In genomic region chr16:84725481-84726078, GRCh38 we compare ENCODE assay signal across 10 cellular contexts. TPM values are rescaled to one million over a fixed set of nuclear protein-coding genes. Genes with fewer than 3 reads are reported as not detected.
DNase-seq lines count a peak whose midpoint lies in the region; ATAC-seq and TF ChIP-seq lines count a peak whose summit lies in the region.
"Had no signal": no experiment of that assay in that cellular context is flagged by ENCODE, and none has a peak within 500 bp of the region (broad histone marks: within the 10 kb centered on the region; RNA-seq: fewer than 3 reads in every experiment).

No MANE protein-coding gene starts in this region.

- H3K4me1 Mint-ChIP-seq in chondrocyte (ENCODE audit: low read depth) = peaks cover 52% of the 10 kb centered on the region

- intact Hi-C loops in prostate gland (cut with DNase I) = loop anchor here (5.0 to 10.0 kb wide), 5 partner anchors 53 to 213 kb away; partner anchors contain the start of gene KLHL36

- no peak overlapping the region for H3K23ac ChIP-seq in trophoblast cell (ENCODE audit: low read length)

- no peaks in the 10 kb centered on the region for H3K9me2 ChIP-seq in Karpas-422 (replicated peaks; ENCODE audit: insufficient read depth, low read length)

- H3K36me3 Mint-ChIP-seq in chondrocyte (ENCODE audit: low read depth) = no peaks in the 10 kb centered on the region

- DNase-seq in NCI-H82 (lab: John Stamatoyannopoulos, UW) = peak; percentile 43
- no peak for DNase-seq in NCI-H82 treated with DMSO at 0.1 percent for 48 hours (lab: John Stamatoyannopoulos, UW; ENCODE audit: unreplicated experiment)
- no peak for DNase-seq in Karpas-422
- DNase-seq in chondrocyte (ENCODE audit: low spot score) = no peak
- DNase-seq in trophoblast cell = peak; percentile 75 to 88
- DNase-seq in prostate gland (ENCODE audit: low spot score) = no peak
- DNase-seq in NAMALWA (ENCODE audit: low spot score) = no peak

- H3K4me3 ChIP-seq in Karpas-422 (ENCODE audit: low read length) = peak overlapping the region; percentile 70; the same call in 1 of the 2 replicates
- no peak overlapping the region for H3K4me3 ChIP-seq in trophoblast cell (ENCODE audit: low read depth, low read length)
- H3K4me3 ChIP-seq in prostate gland = no peak overlapping the region
- H3K4me3 ChIP-seq: skin epidermis had no signal

- no peak overlapping the region for H3K18ac ChIP-seq in trophoblast cell (ENCODE audit: low read length)

- no peaks in the 10 kb centered on the region for H3K9me3 Mint-ChIP-seq in chondrocyte (ENCODE audit: low read depth)

- peak overlapping the region; percentile 30 for H3K27ac Mint-ChIP-seq in chondrocyte (ENCODE audit: unreplicated experiment)

- H2AFZ ChIP-seq in Karpas-422 (ENCODE audit: low read length) = no peak overlapping the region
- no peak overlapping the region for H2AFZ ChIP-seq in trophoblast cell (ENCODE audit: insufficient read depth, low read length, poor library complexity)

- no peak overlapping the region for H4K91ac ChIP-seq in trophoblast cell (ENCODE audit: low read depth, low read length)

- H4K12ac ChIP-seq in trophoblast cell (ENCODE audit: low read depth, low read length) = no peak overlapping the region

- no peaks in the 10 kb centered on the region for H3K27me3 Mint-ChIP-seq in chondrocyte (ENCODE audit: low read depth)

- H3K4ac ChIP-seq in trophoblast cell (ENCODE audit: low read depth, low read length) = no peak overlapping the region

- H3K4me1 ChIP-seq in Karpas-422 (ENCODE audit: low read length) (peaks cover 83% of the 10 kb centered on the region), trophoblast cell (ENCODE audit: control insufficient read depth in 1 of 2, insufficient read depth in 2 of 2, low read length in 2 of 2) (peaks cover 11 to 14% of the 10 kb centered on the region in 2 experiments), prostate gland (replicated peaks) (peaks cover 16% of the 10 kb centered on the region)

- no peaks in the 10 kb centered on the region for H3K27me3 ChIP-seq in Karpas-422 (ENCODE audit: low read length)
- no peaks in the 10 kb centered on the region for H3K27me3 ChIP-seq in trophoblast cell (ENCODE audit: insufficient read depth, low read length)
- no peaks in the 10 kb centered on the region for H3K27me3 ChIP-seq in prostate gland (replicated peaks; ENCODE audit: insufficient read depth)

- H3K9ac ChIP-seq in Karpas-422 (ENCODE audit: low read length) (peak overlapping the region; percentile 29; the same call in 1 of the 2 replicates), trophoblast cell (ENCODE audit: low read length) (no peak overlapping the region)

- H3K79me1 ChIP-seq in trophoblast cell (ENCODE audit: low read length) = peaks cover 11% of the 10 kb centered on the region

- no peak overlapping the region for H2BK12ac ChIP-seq in trophoblast cell (ENCODE audit: low read length)

- no CpG with 5 or more reads among the region's 9 CpGs for WGBS in trophoblast cell (ENCODE audit: extremely low coverage, insufficient coverage, insufficient read length)
- 46% methylated on average over 9 of the region's 9 CpGs for WGBS in prostate gland

- H4K20me1 ChIP-seq in Karpas-422 (ENCODE audit: insufficient read depth, low read depth, low read length) = peaks cover 28% of the 10 kb centered on the region; the same call in 1 of the 2 replicates

- TF ChIP-seq CTCF in chondrocyte (IDR thresholded peaks at IDR 0.05) (no peak), prostate gland (IDR thresholded peaks at IDR 0.05) (no peak)

- no peaks in the 10 kb centered on the region for H3K36me3 ChIP-seq in Karpas-422 (ENCODE audit: insufficient read depth, low read length)
- H3K36me3 ChIP-seq in trophoblast cell (ENCODE audit: control insufficient read depth in 1 of 2, insufficient read depth in 2 of 2, low read length in 2 of 2) = peaks cover 1 to 3% of the 10 kb centered on the region in 2 experiments
- no peaks in the 10 kb centered on the region for H3K36me3 ChIP-seq in prostate gland

- no peak overlapping the region for H2BK5ac ChIP-seq in trophoblast cell (ENCODE audit: low read depth, low read length, poor library complexity)

- H3K14ac ChIP-seq in trophoblast cell (ENCODE audit: low read length) = no peak overlapping the region

- TF ChIP-seq POLR2A in prostate gland (IDR thresholded peaks at IDR 0.05) = no peak

- no peak for ATAC-seq in GM21737 (IDR thresholded peaks at IDR 0.05; ENCODE audit: unreplicated experiment)

- H3K4me2 ChIP-seq in Karpas-422 (ENCODE audit: low read depth, low read length, poor library complexity, severe bottlenecking) (peak overlapping the region; percentile 95), trophoblast cell (ENCODE audit: low read length) (peak overlapping the region; percentile 6)

- H3K4me3 Mint-ChIP-seq in chondrocyte (ENCODE audit: unreplicated experiment) = no peak overlapping the region

- H4K8ac ChIP-seq in trophoblast cell (ENCODE audit: low read depth, low read length) = no peak overlapping the region

- no peaks in the 10 kb centered on the region for H3K9me3 ChIP-seq in Karpas-422 (ENCODE audit: low read length)
- no peaks in the 10 kb centered on the region for H3K9me3 ChIP-seq in trophoblast cell (ENCODE audit: insufficient read depth, low read depth, low read length)
- no peaks in the 10 kb centered on the region for H3K9me3 ChIP-seq in prostate gland

- H3K27ac ChIP-seq in Karpas-422 (ENCODE audit: low read length) = peak overlapping the region; percentile 71
- peak overlapping the region; percentile 55 for H3K27ac ChIP-seq in trophoblast cell (ENCODE audit: low read depth, low read length)
- no peak overlapping the region for H3K27ac ChIP-seq in prostate gland
- H3K27ac ChIP-seq: 22Rv1 had no signal

- H2BK120ac ChIP-seq in trophoblast cell (ENCODE audit: insufficient read depth, low read length, poor library complexity) = no peak overlapping the region

- H2AK5ac ChIP-seq in trophoblast cell (ENCODE audit: low read length) = no peak overlapping the region

- H3K79me2 ChIP-seq in Karpas-422 (ENCODE audit: low read length) (peaks cover 98% of the 10 kb centered on the region), trophoblast cell (ENCODE audit: control insufficient read depth, insufficient read depth, low read length, poor library complexity) (peaks cover 21% of the 10 kb centered on the region)

RNA-seq across cellular contexts. Expression of gene USP10, which starts 25.8 kb away (rescaled TPM):
- 56.0 and 79.9 TPM in 2 replicates for total RNA-seq in Karpas-422 (2014; rRNA removed; shearing (Covaris generic); ENCODE audit: low replicate concordance)
- 43.0 to 59.3 TPM (median 43.4 TPM) in 3 replicates for total RNA-seq in chondrocyte
- polyA plus RNA-seq in trophoblast cell (2013) = 86.2 and 87.9 TPM in 2 replicates
- total RNA-seq in prostate gland = 10 to 100 TPM; 57.4 to 95.7 TPM

Comparison
In these comparisons a context has a peak if more than half of its experiments do, and no peak if none do; other contexts are left out.
1. DNase-seq: peak in NCI-H82 (single experiment) and trophoblast cell (2 of 2); none in NCI-H82 treated with DMSO at 0.1 percent for 48 hours (single experiment), Karpas-422 (single experiment), chondrocyte (single experiment), prostate gland (single experiment) and NAMALWA (single experiment).
2. H3K27ac ChIP-seq: peak in Karpas-422 (single experiment) and trophoblast cell (single experiment); none in prostate gland (0 of 2).